In the genomic region with DNA sequence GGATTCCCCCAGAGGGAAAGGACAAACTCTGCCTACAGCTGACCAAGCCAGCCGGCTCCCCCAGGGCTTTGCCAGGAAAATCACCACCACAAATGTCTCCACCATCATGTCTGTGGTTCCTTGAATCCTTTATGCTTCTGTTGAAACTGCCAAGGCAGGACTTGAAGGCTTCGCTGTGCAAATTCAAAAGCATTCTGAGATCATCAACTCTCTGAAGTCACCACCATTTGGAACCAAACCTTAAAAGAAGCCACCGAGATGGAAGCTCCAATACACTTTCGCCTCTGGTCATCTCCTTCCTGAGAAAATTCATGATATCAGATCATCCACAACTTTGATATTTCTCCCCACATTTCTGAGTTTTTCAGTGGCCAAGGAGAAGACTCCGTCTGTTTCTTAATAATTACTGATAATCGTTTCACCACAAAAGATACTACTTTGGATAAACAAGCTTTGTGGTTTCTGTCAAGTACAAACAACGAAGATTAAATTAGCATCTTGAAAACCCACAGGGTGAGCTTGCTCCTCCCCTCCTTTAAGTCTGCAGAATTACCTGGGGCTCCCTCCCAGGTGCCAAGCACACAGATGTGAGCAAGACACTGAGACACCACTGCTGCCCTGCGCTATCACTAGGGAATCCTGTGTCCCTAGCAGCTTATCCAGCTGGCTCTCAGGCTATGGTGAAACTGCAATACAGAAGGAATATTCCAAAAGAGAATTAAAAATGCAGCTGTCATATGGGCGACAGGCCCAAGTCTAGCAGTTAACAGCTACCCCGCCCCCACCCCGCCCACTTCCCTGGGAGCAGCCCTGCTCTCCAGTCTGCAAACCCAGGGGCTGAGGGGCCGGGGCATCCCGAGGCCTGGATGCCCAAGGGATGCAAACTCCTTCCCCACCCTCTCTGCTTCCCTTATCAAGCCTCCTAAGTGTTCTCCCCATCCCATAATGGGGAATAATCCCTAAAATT, we compare ENCODE assay signal across 8 cellular contexts.
A peak's percentile ranks its signal among the peaks of the same experiment; 100 is the strongest.
DNase-seq lines count a peak whose midpoint lies in the region; ATAC-seq and TF ChIP-seq lines count a peak whose summit lies in the region.

No MANE protein-coding gene starts in this region.

- H3K9ac ChIP-seq in neural progenitor cell: no peak overlapping the region

- H3K4me3 Mint-ChIP-seq in central memory CD8-positive, alpha-beta T cell: peak overlapping the region; percentile 81
- no peak overlapping the region for H3K4me3 Mint-ChIP-seq in neural progenitor cell

- DNase-seq in D341Med (ENCODE audit: low spot score): peak; percentile 60
- peak; percentile 40 for DNase-seq in NB4 (ENCODE audit: low read depth)
- DNase-seq in central memory CD8-positive, alpha-beta T cell (ENCODE audit: low spot score in 2 of 2): peak in 1 of 2 donors; percentile 11
- no peak for DNase-seq in neural progenitor cell (ENCODE audit: low spot score)

- peak; percentile 37 for ATAC-seq in central memory CD8-positive, alpha-beta T cell (replicated peaks; ENCODE audit: extremely low read depth, poor library complexity, severe bottlenecking)
- ATAC-seq in GM21825 (IDR thresholded peaks at IDR 0.05; ENCODE audit: unreplicated experiment) (no peak), HG03378 (IDR thresholded peaks at IDR 0.05; ENCODE audit: unreplicated experiment) (no peak), SK-N-SH treated with all-trans-retinoic acid at 6 μM for 48 hours (no peak), esophagus mucosa (no peak)

- no peaks in the 10 kb centered on the region for H3K9me3 ChIP-seq in neural progenitor cell (ENCODE audit: low read depth)

- peaks cover 11% of the 10 kb centered on the region for H3K36me3 Mint-ChIP-seq in central memory CD8-positive, alpha-beta T cell (ENCODE audit: insufficient read depth)
- H3K36me3 Mint-ChIP-seq in neural progenitor cell: no peaks in the 10 kb centered on the region

- peaks cover 11% of the 10 kb centered on the region for H3K4me1 ChIP-seq in neural progenitor cell

- H3K27me3 Mint-ChIP-seq in central memory CD8-positive, alpha-beta T cell: no peaks in the 10 kb centered on the region
- peaks cover 2% of the 10 kb centered on the region for H3K27me3 Mint-ChIP-seq in neural progenitor cell (ENCODE audit: insufficient read depth, low read depth)

- no peaks in the 10 kb centered on the region for H3F3A ChIP-seq in neural progenitor cell (ENCODE audit: low read depth)

- H3K36me3 ChIP-seq in neural progenitor cell: no peaks in the 10 kb centered on the region

- no peak overlapping the region for H3K27ac ChIP-seq in neural progenitor cell

- H3K4me1 Mint-ChIP-seq in central memory CD8-positive, alpha-beta T cell: peaks cover 41% of the 10 kb centered on the region
- peaks cover 30% of the 10 kb centered on the region for H3K4me1 Mint-ChIP-seq in neural progenitor cell

- TF ChIP-seq CTCF in NB4 (IDR thresholded peaks at IDR 0.05; ENCODE audit: low read depth, low read length): no peak
- no peak for TF ChIP-seq CTCF in neural progenitor cell (IDR thresholded peaks at IDR 0.05)

- peak overlapping the region; percentile 97 for H3K27ac Mint-ChIP-seq in central memory CD8-positive, alpha-beta T cell (ENCODE audit: low read depth)
- peak overlapping the region; percentile 57 for H3K27ac Mint-ChIP-seq in neural progenitor cell

- no peaks in the 10 kb centered on the region for H3K79me2 ChIP-seq in neural progenitor cell (ENCODE audit: low read depth)

- H3K4me3 ChIP-seq in NB4 (ENCODE audit: low read depth, low read length) (peak overlapping the region; percentile 53), neural progenitor cell (no peak overlapping the region)

- no peak overlapping the region for H3K4me2 ChIP-seq in neural progenitor cell

- no peaks in the 10 kb centered on the region for H4K20me1 ChIP-seq in neural progenitor cell (ENCODE audit: low read depth)

- no peaks in the 10 kb centered on the region for H3K27me3 ChIP-seq in neural progenitor cell

- H2AFZ ChIP-seq in neural progenitor cell (replicated peaks): no peak overlapping the region

- no peaks in the 10 kb centered on the region for H3K9me3 Mint-ChIP-seq in central memory CD8-positive, alpha-beta T cell
- peaks cover 23% of the 10 kb centered on the region for H3K9me3 Mint-ChIP-seq in neural progenitor cell

- no peak for TF ChIP-seq POLR2A in NB4 (IDR thresholded peaks at IDR 0.05; ENCODE audit: extremely low read depth, insufficient read length)

TF ChIP-seq in SK-N-SH treated with all-trans-retinoic acid at 6 μM for 48 hours, 23 proteins besides CTCF, POLR2A, EP300 and RAD21 (continues in another document):
- TF ChIP-seq CSDC2 (CRISPR knock-in tag; IDR thresholded peaks at IDR 0.05): no peak
- no peak for TF ChIP-seq ZNF8 (CRISPR knock-in tag; IDR thresholded peaks at IDR 0.05)
- TF ChIP-seq ZFP30 (CRISPR knock-in tag; IDR thresholded peaks at IDR 0.05): no peak
- no peak for TF ChIP-seq RARB (CRISPR knock-in tag; IDR thresholded peaks at IDR 0.05)
- no peak for TF ChIP-seq ESRRG (CRISPR knock-in tag; IDR thresholded peaks at IDR 0.05)
- no peak for TF ChIP-seq PPARA (CRISPR knock-in tag; IDR thresholded peaks at IDR 0.05; ENCODE audit: borderline replicate concordance)
- no peak for TF ChIP-seq GLIS3 (CRISPR knock-in tag; IDR thresholded peaks at IDR 0.05)
- TF ChIP-seq ZFP3 (CRISPR knock-in tag; IDR thresholded peaks at IDR 0.05): no peak
- TF ChIP-seq, protein P1, sequence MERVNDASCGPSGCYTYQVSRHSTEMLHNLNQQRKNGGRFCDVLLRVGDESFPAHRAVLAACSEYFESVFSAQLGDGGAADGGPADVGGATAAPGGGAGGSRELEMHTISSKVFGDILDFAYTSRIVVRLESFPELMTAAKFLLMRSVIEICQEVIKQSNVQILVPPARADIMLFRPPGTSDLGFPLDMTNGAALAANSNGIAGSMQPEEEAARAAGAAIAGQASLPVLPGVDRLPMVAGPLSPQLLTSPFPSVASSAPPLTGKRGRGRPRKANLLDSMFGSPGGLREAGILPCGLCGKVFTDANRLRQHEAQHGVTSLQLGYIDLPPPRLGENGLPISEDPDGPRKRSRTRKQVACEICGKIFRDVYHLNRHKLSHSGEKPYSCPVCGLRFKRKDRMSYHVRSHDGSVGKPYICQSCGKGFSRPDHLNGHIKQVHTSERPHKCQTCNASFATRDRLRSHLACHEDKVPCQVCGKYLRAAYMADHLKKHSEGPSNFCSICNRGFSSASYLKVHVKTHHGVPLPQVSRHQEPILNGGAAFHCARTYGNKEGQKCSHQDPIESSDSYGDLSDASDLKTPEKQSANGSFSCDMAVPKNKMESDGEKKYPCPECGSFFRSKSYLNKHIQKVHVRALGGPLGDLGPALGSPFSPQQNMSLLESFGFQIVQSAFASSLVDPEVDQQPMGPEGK (CRISPR knock-in tag; IDR thresholded peaks at IDR 0.05; ENCODE audit: borderline replicate concordance): no peak
- TF ChIP-seq TOX (CRISPR knock-in tag; IDR thresholded peaks at IDR 0.05; ENCODE audit: borderline replicate concordance): no peak
- no peak for TF ChIP-seq BACH2 (CRISPR knock-in tag; IDR thresholded peaks at IDR 0.05; ENCODE audit: borderline replicate concordance)
- TF ChIP-seq, protein P2, sequence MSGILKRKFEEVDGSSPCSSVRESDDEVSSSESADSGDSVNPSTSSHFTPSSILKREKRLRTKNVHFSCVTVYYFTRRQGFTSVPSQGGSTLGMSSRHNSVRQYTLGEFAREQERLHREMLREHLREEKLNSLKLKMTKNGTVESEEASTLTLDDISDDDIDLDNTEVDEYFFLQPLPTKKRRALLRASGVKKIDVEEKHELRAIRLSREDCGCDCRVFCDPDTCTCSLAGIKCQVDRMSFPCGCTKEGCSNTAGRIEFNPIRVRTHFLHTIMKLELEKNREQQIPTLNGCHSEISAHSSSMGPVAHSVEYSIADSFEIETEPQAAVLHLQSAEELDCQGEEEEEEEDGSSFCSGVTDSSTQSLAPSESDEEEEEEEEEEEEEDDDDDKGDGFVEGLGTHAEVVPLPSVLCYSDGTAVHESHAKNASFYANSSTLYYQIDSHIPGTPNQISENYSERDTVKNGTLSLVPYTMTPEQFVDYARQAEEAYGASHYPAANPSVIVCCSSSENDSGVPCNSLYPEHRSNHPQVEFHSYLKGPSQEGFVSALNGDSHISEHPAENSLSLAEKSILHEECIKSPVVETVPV (CRISPR knock-in tag; IDR thresholded peaks at IDR 0.05): no peak
- no peak for TF ChIP-seq TCF4 (CRISPR knock-in tag; IDR thresholded peaks at IDR 0.05; ENCODE audit: borderline replicate concordance)
- TF ChIP-seq, protein P3, sequence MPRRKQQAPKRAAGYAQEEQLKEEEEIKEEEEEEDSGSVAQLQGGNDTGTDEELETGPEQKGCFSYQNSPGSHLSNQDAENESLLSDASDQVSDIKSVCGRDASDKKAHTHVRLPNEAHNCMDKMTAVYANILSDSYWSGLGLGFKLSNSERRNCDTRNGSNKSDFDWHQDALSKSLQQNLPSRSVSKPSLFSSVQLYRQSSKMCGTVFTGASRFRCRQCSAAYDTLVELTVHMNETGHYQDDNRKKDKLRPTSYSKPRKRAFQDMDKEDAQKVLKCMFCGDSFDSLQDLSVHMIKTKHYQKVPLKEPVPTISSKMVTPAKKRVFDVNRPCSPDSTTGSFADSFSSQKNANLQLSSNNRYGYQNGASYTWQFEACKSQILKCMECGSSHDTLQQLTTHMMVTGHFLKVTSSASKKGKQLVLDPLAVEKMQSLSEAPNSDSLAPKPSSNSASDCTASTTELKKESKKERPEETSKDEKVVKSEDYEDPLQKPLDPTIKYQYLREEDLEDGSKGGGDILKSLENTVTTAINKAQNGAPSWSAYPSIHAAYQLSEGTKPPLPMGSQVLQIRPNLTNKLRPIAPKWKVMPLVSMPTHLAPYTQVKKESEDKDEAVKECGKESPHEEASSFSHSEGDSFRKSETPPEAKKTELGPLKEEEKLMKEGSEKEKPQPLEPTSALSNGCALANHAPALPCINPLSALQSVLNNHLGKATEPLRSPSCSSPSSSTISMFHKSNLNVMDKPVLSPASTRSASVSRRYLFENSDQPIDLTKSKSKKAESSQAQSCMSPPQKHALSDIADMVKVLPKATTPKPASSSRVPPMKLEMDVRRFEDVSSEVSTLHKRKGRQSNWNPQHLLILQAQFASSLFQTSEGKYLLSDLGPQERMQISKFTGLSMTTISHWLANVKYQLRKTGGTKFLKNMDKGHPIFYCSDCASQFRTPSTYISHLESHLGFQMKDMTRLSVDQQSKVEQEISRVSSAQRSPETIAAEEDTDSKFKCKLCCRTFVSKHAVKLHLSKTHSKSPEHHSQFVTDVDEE (CRISPR knock-in tag; IDR thresholded peaks at IDR 0.05): no peak
